Comparison of ENCODE assay signal across 12 cellular contexts in genomic region chr4:7207791-7208231, GRCh38. TPM values are rescaled to one million over a fixed set of nuclear protein-coding genes. Genes with fewer than 3 reads are reported as not detected.
DNase-seq lines count a peak whose midpoint lies in the region; ATAC-seq and TF ChIP-seq lines count a peak whose summit lies in the region.
"Had no signal": no experiment of that assay in that cellular context is flagged by ENCODE, and none has a peak within 500 bp of the region (broad histone marks: within the 10 kb centered on the region; RNA-seq: fewer than 3 reads in every experiment).

No MANE protein-coding gene starts in this region.

- H3K4me1 ChIP-seq in mammary epithelial cell (ENCODE audit: insufficient read depth, low read length) (peaks cover 32% of the 10 kb centered on the region), mesendoderm (ENCODE audit: control insufficient read depth, low read depth, low read length) (peaks cover 4% of the 10 kb centered on the region), subcutaneous abdominal adipose tissue (ENCODE audit: control insufficient read depth in 5 of 5, insufficient read depth in 5 of 5, low read length in 5 of 5) (peaks cover 5 to 56% (median 40%) of the 10 kb centered on the region in 5 donors), H9 (ENCODE audit: insufficient read depth, low read length) (no peaks in the 10 kb centered on the region)

- DNase-seq in HFFc6: no peak
- DNase-seq in mammary epithelial cell: no peak
- no peak for DNase-seq in mesendoderm
- no peak for DNase-seq in NCI-H446 (lab: John Stamatoyannopoulos, UW)
- DNase-seq in H9: no peak
- DNase-seq in pons (ENCODE audit: low spot score): no peak
- DNase-seq: activated CD4-positive, alpha-beta T cell treated with anti-CD3 and anti-CD28 coated beads for 1 hour; CD4-positive, CD25-positive, alpha-beta regulatory T cell; NCI-H2227 treated with DMSO at 0.1 percent for 48 hours; T-cell had no signal

- H3K4me3 Mint-ChIP-seq in HFFc6 (peak overlapping the region; percentile 66; the same call in 1 of the 2 replicates), H9 (no peak overlapping the region)
- H3K4me3 Mint-ChIP-seq: CD4-positive, CD25-positive, alpha-beta regulatory T cell; T-cell had no signal

- in situ Hi-C loops in mammary epithelial cell (cut with MboI; ENCODE audit: low sequenced_read_pairs in 2 of 2): loop anchor here in 1 of 2 donors (10.0 kb wide), 1 partner anchor 87 kb away; no protein-coding TSS in a partner anchor

- H3K9me3 ChIP-seq in mammary epithelial cell (replicated peaks; ENCODE audit: insufficient read depth, low read length): no peaks in the 10 kb centered on the region
- no peaks in the 10 kb centered on the region for H3K9me3 ChIP-seq in subcutaneous abdominal adipose tissue (ENCODE audit: control insufficient read depth in 5 of 5, low read length in 5 of 5)
- H3K9me3 ChIP-seq in H9 (ENCODE audit: control insufficient read depth, low read depth, low read length): no peaks in the 10 kb centered on the region

- no peaks in the 10 kb centered on the region for H3K79me2 ChIP-seq in mammary epithelial cell (ENCODE audit: insufficient read depth, low read length)
- H3K79me2 ChIP-seq in mesendoderm (ENCODE audit: control insufficient read depth, insufficient read depth, low read length): no peaks in the 10 kb centered on the region
- H3K79me2 ChIP-seq in H9 (ENCODE audit: insufficient read depth, low read length): no peaks in the 10 kb centered on the region

- H2AFZ ChIP-seq in mammary epithelial cell (ENCODE audit: low read depth, low read length) (peak overlapping the region; percentile 6), H9 (ENCODE audit: low read length) (no peak overlapping the region)

- WGBS in mammary epithelial cell (ENCODE audit: low coverage, missing lambda C conversion rate): 63% methylated on average over 9 of the region's 10 CpGs
- no CpG with 5 or more reads among the region's 10 CpGs for WGBS in mesendoderm (ENCODE audit: extremely low coverage, insufficient coverage, low lambda C conversion rate)
- no CpG with 5 or more reads among the region's 10 CpGs for WGBS in H9 (ENCODE audit: extremely low coverage, insufficient read length, low lambda C conversion rate)

- H3K4ac ChIP-seq in mesendoderm (ENCODE audit: low read depth, low read length) (no peak overlapping the region), H9 (ENCODE audit: low read depth, low read length) (no peak overlapping the region)

- no TSS peak for BruUV-seq in mammary epithelial cell (replicated peaks; lab: Mats Ljungman, UMichigan)

- H3K27me3 ChIP-seq in mammary epithelial cell (ENCODE audit: insufficient read depth, low read length): no peaks in the 10 kb centered on the region
- no peaks in the 10 kb centered on the region for H3K27me3 ChIP-seq in mesendoderm (ENCODE audit: insufficient read depth, low read length, poor library complexity)
- peaks cover 0 to 29% (median 5%) of the 10 kb centered on the region in 5 donors for H3K27me3 ChIP-seq in subcutaneous abdominal adipose tissue (ENCODE audit: control insufficient read depth in 5 of 5, insufficient read depth in 4 of 5, low read length in 5 of 5)
- no peaks in the 10 kb centered on the region for H3K27me3 ChIP-seq in H9 (ENCODE audit: insufficient read depth, low read length)

- H3K4me1 Mint-ChIP-seq in HFFc6 (ENCODE audit: low read depth): peaks cover 55% of the 10 kb centered on the region
- H3K4me1 Mint-ChIP-seq in H9: peaks cover 19 to 33% of the 10 kb centered on the region in 2 experiments
- H3K4me1 Mint-ChIP-seq: CD4-positive, CD25-positive, alpha-beta regulatory T cell; T-cell had no signal

- CTCF ChIA-PET in mammary epithelial cell (lab: Charles Lee; ENCODE audit: low non-redundant PET): no interaction called here

- no peak overlapping the region for H2BK20ac ChIP-seq in H9 (ENCODE audit: low read depth, low read length, poor library complexity, severe bottlenecking)

- H3K56ac ChIP-seq in mesendoderm (ENCODE audit: low read length) (peak overlapping the region; percentile 10), H9 (ENCODE audit: insufficient read length, low read depth, low read length) (no peak overlapping the region)

- H3K27ac Mint-ChIP-seq in HFFc6 (peak overlapping the region; percentile 93; the same call in 1 of the 2 replicates), H9 (no peak overlapping the region)
- H3K27ac Mint-ChIP-seq: CD4-positive, CD25-positive, alpha-beta regulatory T cell; T-cell had no signal

- H3K4me3 ChIP-seq in mammary epithelial cell (replicated peaks in 1 of 3; ENCODE audit: insufficient read depth in 1 of 3, low read depth in 2 of 3, low read length in 3 of 3) (no peak overlapping the region), mesendoderm (ENCODE audit: low read length) (no peak overlapping the region), subcutaneous abdominal adipose tissue (ENCODE audit: low read depth in 1 of 5, low read length in 5 of 5) (no peak overlapping the region)

- no peaks in the 10 kb centered on the region for H3K79me1 ChIP-seq in mesendoderm (ENCODE audit: low read length)
- no peaks in the 10 kb centered on the region for H3K79me1 ChIP-seq in H9 (ENCODE audit: insufficient read depth, low read depth, low read length, poor library complexity, severe bottlenecking)

- intact Hi-C loops in mammary epithelial cell (cut with micrococcal nuclease): no loop called here

- no peak overlapping the region for H2BK12ac ChIP-seq in H9 (ENCODE audit: insufficient read length, low read depth, low read length)

- no peak overlapping the region for H3K14ac ChIP-seq in H9 (ENCODE audit: insufficient read depth, low read length)

- H3K9ac ChIP-seq in mammary epithelial cell (ENCODE audit: insufficient read depth, low read length) (no peak overlapping the region), mesendoderm (ENCODE audit: low read length) (no peak overlapping the region), subcutaneous abdominal adipose tissue (ENCODE audit: low read length in 5 of 5) (no peak overlapping the region), H9 (ENCODE audit: extremely low read depth, insufficient read length, low read length) (no peak overlapping the region)

- H3K36me3 Mint-ChIP-seq in HFFc6 (ENCODE audit: low read depth) (no peaks in the 10 kb centered on the region), H9 (ENCODE audit: insufficient read depth in 1 of 3, low read depth in 3 of 3) (no peaks in the 10 kb centered on the region)
- H3K36me3 Mint-ChIP-seq: CD4-positive, CD25-positive, alpha-beta regulatory T cell; T-cell had no signal

- peaks cover 1% of the 10 kb centered on the region; the same call in 1 of the 2 replicates for H3K27me3 Mint-ChIP-seq in HFFc6 (ENCODE audit: insufficient read depth)
- H3K27me3 Mint-ChIP-seq in H9 (ENCODE audit: low read depth): no peaks in the 10 kb centered on the region; the same call in 1 of the 2 replicates

- H3K36me3 ChIP-seq in mammary epithelial cell (ENCODE audit: insufficient read depth, low read length): no peaks in the 10 kb centered on the region
- H3K36me3 ChIP-seq in mesendoderm (ENCODE audit: control insufficient read depth, insufficient read depth, low read length): no peaks in the 10 kb centered on the region
- H3K36me3 ChIP-seq in subcutaneous abdominal adipose tissue (ENCODE audit: control insufficient read depth in 5 of 5, insufficient read depth in 5 of 5, low read length in 5 of 5): no peaks in the 10 kb centered on the region

- H2BK15ac ChIP-seq in mesendoderm (replicated peaks; ENCODE audit: low read depth): no peak overlapping the region
- H2BK15ac ChIP-seq in H9 (ENCODE audit: low read depth, low read length): no peak overlapping the region

- H3K4me2 ChIP-seq in mammary epithelial cell (ENCODE audit: insufficient read depth, low read depth, low read length): peak overlapping the region; percentile 68
- H3K4me2 ChIP-seq in mesendoderm (ENCODE audit: low read length): no peak overlapping the region
- H3K4me2 ChIP-seq in H9 (ENCODE audit: insufficient read depth, insufficient read length, low read length): no peak overlapping the region

- H4K8ac ChIP-seq in mesendoderm (ENCODE audit: low read depth, low read length): no peak overlapping the region
- no peak overlapping the region for H4K8ac ChIP-seq in H9 (replicated peaks; ENCODE audit: insufficient read length, low read depth, low read length)

- no peaks in the 10 kb centered on the region for H3K9me3 Mint-ChIP-seq in HFFc6
- H3K9me3 Mint-ChIP-seq in H9: no peaks in the 10 kb centered on the region; a peak in 1 of 5 replicates
- H3K9me3 Mint-ChIP-seq: T-cell had no signal

- H3K18ac ChIP-seq in mesendoderm (ENCODE audit: low read length): no peak overlapping the region
- H3K18ac ChIP-seq in H9 (ENCODE audit: insufficient read length, low read depth, low read length): no peak overlapping the region

- H3K27ac ChIP-seq in mammary epithelial cell (ENCODE audit: insufficient read depth, low read depth, low read length): no peak overlapping the region
- no peak overlapping the region for H3K27ac ChIP-seq in mesendoderm (ENCODE audit: low read depth, low read length)
- peak overlapping the region; percentile 57 for H3K27ac ChIP-seq in subcutaneous abdominal adipose tissue (ENCODE audit: low read depth, low read length)
- H3K27ac ChIP-seq in H9 (ENCODE audit: insufficient read length, low read depth, low read length): no peak overlapping the region

- no peak overlapping the region for H4K91ac ChIP-seq in H9 (ENCODE audit: insufficient read length, low read depth, low read length)

- H4K20me1 ChIP-seq in mammary epithelial cell (ENCODE audit: insufficient read depth, low read length): no peaks in the 10 kb centered on the region
- H4K20me1 ChIP-seq in H9 (ENCODE audit: control insufficient read depth, insufficient read depth, insufficient read length): no peaks in the 10 kb centered on the region

- dilution Hi-C loops in mammary epithelial cell (cut with HindIII; ENCODE audit: low sequenced_read_pairs): no loop called here

- no peaks in the 10 kb centered on the region for H3K23me2 ChIP-seq in H9 (ENCODE audit: insufficient read length, low read depth, low read length, poor library complexity, severe bottlenecking)

- no peak overlapping the region for H2BK120ac ChIP-seq in mesendoderm (ENCODE audit: low read depth, low read length)
- H2BK120ac ChIP-seq in H9 (ENCODE audit: low read depth, low read length, poor library complexity, severe bottlenecking): no peak overlapping the region

- H3T11ph ChIP-seq in H9 (ENCODE audit: low read length): no peak overlapping the region

- no peak overlapping the region for H3K23ac ChIP-seq in mesendoderm (ENCODE audit: low read length)
- no peak overlapping the region for H3K23ac ChIP-seq in H9 (ENCODE audit: insufficient read length, low read depth, low read length)

- no peak overlapping the region for H2BK5ac ChIP-seq in mesendoderm (ENCODE audit: low read length)
- H2BK5ac ChIP-seq in H9 (ENCODE audit: insufficient read length, low read length): no peak overlapping the region

- H2AK5ac ChIP-seq in mesendoderm (ENCODE audit: low read length) (no peak overlapping the region), H9 (ENCODE audit: insufficient read length, low read length) (no peak overlapping the region)

- TF ChIP-seq CTCF in HFFc6 (IDR thresholded peaks at IDR 0.05): no peak
- no peak for TF ChIP-seq CTCF in mammary epithelial cell (conservative IDR thresholded peaks at IDR 0.05 in 1 of 2, IDR thresholded peaks at IDR 0.05 in 1 of 2; ENCODE audit: extremely low read depth in 1 of 2, insufficient read depth in 1 of 2, low read depth in 1 of 2, low read length in 2 of 2)
- TF ChIP-seq CTCF in H9 (conservative IDR thresholded peaks at IDR 0.05): no peak

- no peak overlapping the region for H4K5ac ChIP-seq in mesendoderm (ENCODE audit: low read length)
- no peak overlapping the region for H4K5ac ChIP-seq in H9 (ENCODE audit: insufficient read length, low read depth, low read length)

- ATAC-seq in GM21381 (IDR thresholded peaks at IDR 0.05; ENCODE audit: unreplicated experiment): no peak
- ATAC-seq: T-cell had no signal

RNA-seq across cellular contexts. Expression of gene SORCS2, which starts 15.5 kb away (rescaled TPM):
- under 1 TPM in 3 of 6 experiments, not detected in 3; 0.05 to 0.15 (median 0.12) TPM for total RNA-seq in HFFc6 (2021; fragmentation: NEBNext Ultra II Directional; extraction: Animal tissue kit (Norgen Biotek cat#: 25700))
- 10 to 100 TPM in 1 of 2 donors, 1 to 10 TPM in 1; 1.6 to 10.7 TPM for total RNA-seq in mammary epithelial cell
- polyA plus RNA-seq in mammary epithelial cell: 0.91 TPM
- 0.47 TPM for polyA minus RNA-seq in mammary epithelial cell
- polyA plus RNA-seq in mesendoderm (2013, experiment 1 of 2): 0.27 TPM
- polyA plus RNA-seq in mesendoderm (2013, experiment 2 of 2): 0.34 TPM
- 0.57 and 0.72 TPM in 2 replicates for total RNA-seq in H9 (2021)
- total RNA-seq: CD4-positive, CD25-positive, alpha-beta regulatory T cell had no signal
- polyA plus RNA-seq: CD4-positive, CD25-positive, alpha-beta regulatory T cell had no signal
